ENCODE assay signal across 16 cellular contexts in genomic region chr17:67532326-67532871, GRCh38.
DNase-seq lines count a peak whose midpoint lies in the region; ATAC-seq and TF ChIP-seq lines count a peak whose summit lies in the region.
"Had no signal": no experiment of that assay in that cellular context is flagged by ENCODE, and none has a peak within 500 bp of the region (broad histone marks: within the 10 kb centered on the region; RNA-seq: fewer than 3 reads in every experiment).

No MANE protein-coding gene starts in this region.

- H3K9me3 Mint-ChIP-seq in WTC11 (peaks cover 5% of the 10 kb centered on the region), immature natural killer cell (no peaks in the 10 kb centered on the region)
- H3K9me3 Mint-ChIP-seq: activated naive CD4-positive, alpha-beta T cell treated with anti-CD3 and anti-CD28 coated beads, Interleukin-2, amount 10 ng/mL, durations not matched to agents 7 days and 5 days had no signal

- H3K27me3 ChIP-seq in left ventricle myocardium inferior (ENCODE audit: low read depth) (no peaks in the 10 kb centered on the region), heart right ventricle (no peaks in the 10 kb centered on the region), testis (no peaks in the 10 kb centered on the region)
- H3K27me3 ChIP-seq: cardiac muscle cell had no signal

- no peak for TF ChIP-seq POLR2A in testis (IDR thresholded peaks at IDR 0.05)

- TF ChIP-seq CTCF in left ventricle myocardium inferior (IDR thresholded peaks at IDR 0.05; ENCODE audit: borderline replicate concordance): no peak
- TF ChIP-seq CTCF in heart right ventricle (IDR thresholded peaks at IDR 0.05): no peak
- TF ChIP-seq CTCF in WTC11 (IDR thresholded peaks at IDR 0.05): no peak
- no peak for TF ChIP-seq CTCF in testis (IDR thresholded peaks at IDR 0.05)

- intact Hi-C loops in left ventricle myocardium inferior (cut with micrococcal nuclease) (no loop called here), heart right ventricle (cut with DNase I) (no loop called here), testis (cut with DNase I; ENCODE audit: low total_unique reads) (no loop called here)

- H3K36me3 Mint-ChIP-seq in WTC11 (peaks cover 14% of the 10 kb centered on the region), immature natural killer cell (peaks cover 0 to 29% (median 10%) of the 10 kb centered on the region in 3 donors)

- H3K9me3 ChIP-seq in left ventricle myocardium inferior (replicated peaks): no peaks in the 10 kb centered on the region
- H3K9me3 ChIP-seq in heart right ventricle: no peaks in the 10 kb centered on the region
- H3K9me3 ChIP-seq in testis: no peaks in the 10 kb centered on the region
- H3K9me3 ChIP-seq: SK-N-SH had no signal

- no peak overlapping the region for H3K4me3 Mint-ChIP-seq in WTC11
- no peak overlapping the region for H3K4me3 Mint-ChIP-seq in immature natural killer cell
- H3K4me3 Mint-ChIP-seq: activated CD4-positive, alpha-beta T cell treated with anti-CD3 and anti-CD28 coated beads for 36 hours; activated naive CD4-positive, alpha-beta T cell treated with anti-CD3 and anti-CD28 coated beads, Interleukin-2, amount 10 ng/mL, durations not matched to agents 7 days and 5 days had no signal

- CTCF ChIA-PET in WTC11 (lab: Charles Lee): interaction anchor here (1.6 kb wide), 1 partner anchor 158 kb away, joined by 4 read pairs; no protein-coding TSS in a partner anchor

- peak overlapping the region; percentile 76 for H3K27ac Mint-ChIP-seq in WTC11
- H3K27ac Mint-ChIP-seq in immature natural killer cell: peak overlapping the region in 4 of 6 donors; percentile 6 to 66 (median 40)
- H3K27ac Mint-ChIP-seq: activated CD4-positive, alpha-beta T cell treated with anti-CD3 and anti-CD28 coated beads for 36 hours; activated naive CD4-positive, alpha-beta T cell treated with anti-CD3 and anti-CD28 coated beads, Interleukin-2, amount 10 ng/mL, durations not matched to agents 7 days and 5 days had no signal

- H3K27ac ChIP-seq in left ventricle myocardium inferior (replicated peaks) (no peak overlapping the region), heart right ventricle (no peak overlapping the region), testis (peak overlapping the region; percentile 48 to 58)
- H3K27ac ChIP-seq: cardiac muscle cell had no signal

- H3K36me3 ChIP-seq in left ventricle myocardium inferior (no peaks in the 10 kb centered on the region), heart right ventricle (peaks cover 0 to 7% (median 0%) of the 10 kb centered on the region in 9 donors), testis (ENCODE audit: low read depth, missing control alignments) (no peaks in the 10 kb centered on the region)
- H3K36me3 ChIP-seq: cardiac muscle cell had no signal

- no peak overlapping the region for H3K4me3 ChIP-seq in left ventricle myocardium inferior
- no peak overlapping the region for H3K4me3 ChIP-seq in heart right ventricle
- no peak overlapping the region for H3K4me3 ChIP-seq in testis
- H3K4me3 ChIP-seq: cardiac muscle cell had no signal

- DNase-seq in left ventricle myocardium inferior (peak; percentile 24), heart right ventricle (no peak), WTC11 (ENCODE audit: low spot score) (no peak), immature natural killer cell (no peak), testis (peak; percentile 41), middle frontal gyrus (ENCODE audit: extremely low spot score, low spot score) (no peak)
- DNase-seq: activated CD4-positive, alpha-beta T cell treated with anti-CD3 and anti-CD28 coated beads for 36 hours; activated CD8-positive, alpha-beta memory T cell treated with anti-CD3 and anti-CD28 coated beads, Interleukin-2, amount 50 U/mL, for 48 hours; activated naive CD4-positive, alpha-beta T cell treated with anti-CD3 and anti-CD28 coated beads, Interleukin-2, amount 10 ng/mL, durations not matched to agents 7 days and 5 days; NCI-H510A treated with DMSO at 0.1 percent for 48 hours; OCI-M1; SK-N-SH; T1000 had no signal

- H3K4me1 ChIP-seq in left ventricle myocardium inferior (peaks cover 51% of the 10 kb centered on the region), heart right ventricle (peaks cover 4 to 42% (median 20%) of the 10 kb centered on the region in 9 donors), testis (peaks cover 28% of the 10 kb centered on the region)

- 53 to 56% methylated on average over 10 of the region's 10 CpGs for WGBS in heart right ventricle, 2 donors
- WGBS in testis, 2 donors: 45 to 51% methylated on average over 10 of the region's 10 CpGs

- H3K27me3 Mint-ChIP-seq in WTC11 (ENCODE audit: low read depth) (no peaks in the 10 kb centered on the region), immature natural killer cell (ENCODE audit: low read depth in 3 of 3) (peaks cover 1 to 7% (median 3%) of the 10 kb centered on the region in 3 donors)
- H3K27me3 Mint-ChIP-seq: activated CD4-positive, alpha-beta T cell treated with anti-CD3 and anti-CD28 coated beads for 36 hours; activated naive CD4-positive, alpha-beta T cell treated with anti-CD3 and anti-CD28 coated beads, Interleukin-2, amount 10 ng/mL, durations not matched to agents 7 days and 5 days had no signal

- no peak for ATAC-seq in heart right ventricle
- no peak for ATAC-seq in WTC11
- ATAC-seq in HG03571 (IDR thresholded peaks at IDR 0.05; ENCODE audit: unreplicated experiment): no peak
- ATAC-seq in HG03196 (IDR thresholded peaks at IDR 0.05; ENCODE audit: unreplicated experiment): no peak
- ATAC-seq: activated CD4-positive, alpha-beta T cell treated with anti-CD3 and anti-CD28 coated beads for 36 hours had no signal

- peaks cover 48% of the 10 kb centered on the region for H3K4me1 Mint-ChIP-seq in WTC11
- peaks cover 41 to 52% of the 10 kb centered on the region in 2 donors for H3K4me1 Mint-ChIP-seq in immature natural killer cell

- POLR2A ChIA-PET in WTC11 (lab: Charles Lee): no interaction called here

TF ChIP-seq in WTC11, 78 proteins besides CTCF, POLR2A, EP300 and RAD21:
- no peak for TF ChIP-seq FOXP1 (CRISPR knock-in tag; IDR thresholded peaks at IDR 0.05; ENCODE audit: borderline replicate concordance)
- TF ChIP-seq ZNF232 (CRISPR knock-in tag; IDR thresholded peaks at IDR 0.05): no peak

Comparison
In these comparisons a context has a peak if more than half of its experiments do, and no peak if none do; other contexts are left out.
1. DNase-seq: peak in left ventricle myocardium inferior (single experiment) and testis (single experiment); none in heart right ventricle (0 of 2), WTC11 (single experiment), immature natural killer cell (0 of 3) and middle frontal gyrus (single experiment).
2. H3K27ac ChIP-seq: peak in testis (2 of 2); none in left ventricle myocardium inferior (single experiment) and heart right ventricle (0 of 10).